8 cellular contexts compared by ENCODE assay signal in the genomic region with DNA sequence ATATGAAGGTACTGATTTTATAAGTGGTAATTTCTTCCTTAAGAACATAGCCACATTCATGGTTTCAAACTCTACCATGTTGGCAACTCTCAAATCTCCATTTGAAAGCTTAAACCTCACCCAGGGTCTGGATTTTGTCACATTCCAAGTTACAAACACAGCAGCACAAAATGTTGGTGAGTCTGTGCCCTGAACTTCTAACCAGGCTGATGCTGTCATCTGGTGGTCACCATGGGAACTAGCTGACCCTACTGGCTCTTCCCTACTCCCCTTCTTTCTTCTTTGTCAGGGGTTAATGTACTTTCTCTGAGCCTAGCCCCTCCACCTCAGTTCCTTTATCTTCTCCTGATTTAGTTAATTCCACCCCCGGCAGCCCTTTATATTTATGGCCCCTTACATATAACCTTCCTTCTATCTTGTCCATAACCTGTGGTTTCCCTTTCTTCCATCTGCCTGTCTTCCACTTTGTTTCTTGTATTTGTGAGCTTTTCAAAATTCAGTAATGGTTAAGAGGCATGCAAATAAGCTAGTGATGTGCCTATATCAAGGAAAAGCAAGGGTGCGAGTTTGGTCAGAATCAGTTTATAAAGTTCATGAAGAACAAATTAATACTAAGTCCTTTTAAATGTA. TPM values are rescaled to one million over a fixed set of nuclear protein-coding genes. Genes with fewer than 3 reads are reported as not detected.
DNase-seq lines count a peak whose midpoint lies in the region; ATAC-seq and TF ChIP-seq lines count a peak whose summit lies in the region.

No MANE protein-coding gene starts in this region.

- H3K4me1 ChIP-seq in Peyer's patch (peaks cover 0 to 7% (median 0%) of the 10 kb centered on the region in 4 donors), cardiac muscle cell (ENCODE audit: low read depth) (peaks cover 13% of the 10 kb centered on the region)

- TF ChIP-seq CTCF in Peyer's patch (IDR thresholded peaks at IDR 0.05) (peak; percentile 64 to 90 (median 78)), cardiac muscle cell (IDR thresholded peaks at IDR 0.05; ENCODE audit: low read depth, low read length) (peak; percentile 97)

- intact Hi-C loops in posterior cingulate gyrus (cut with DNase I) = loop anchor here (1.0 to 2.0 kb wide), 3 partner anchors 140 to 292 kb away; no protein-coding TSS in a partner anchor

- H3K9me3 Mint-ChIP-seq in activated naive CD4-positive, alpha-beta T cell treated with anti-CD3 and anti-CD28 coated beads, Interleukin-2, amount 50 U/mL, for 72 hours = no peaks in the 10 kb centered on the region

- TF ChIP-seq POLR2A in Peyer's patch (IDR thresholded peaks at IDR 0.05) = no peak

- H3K27ac ChIP-seq in Peyer's patch (no peak overlapping the region), cardiac muscle cell (no peak overlapping the region)

- no peaks in the 10 kb centered on the region for H3K27me3 ChIP-seq in Peyer's patch
- no peaks in the 10 kb centered on the region for H3K27me3 ChIP-seq in cardiac muscle cell

- H3K36me3 ChIP-seq in Peyer's patch = peaks cover 0 to 31% (median 0%) of the 10 kb centered on the region in 3 donors
- H3K36me3 ChIP-seq in cardiac muscle cell = peaks cover 30% of the 10 kb centered on the region

- H3K36me3 Mint-ChIP-seq in activated naive CD4-positive, alpha-beta T cell treated with anti-CD3 and anti-CD28 coated beads, Interleukin-2, amount 50 U/mL, for 72 hours = peaks cover 5 to 8% of the 10 kb centered on the region in 2 donors

- H3K27ac Mint-ChIP-seq in activated naive CD4-positive, alpha-beta T cell treated with anti-CD3 and anti-CD28 coated beads, Interleukin-2, amount 50 U/mL, for 72 hours = peak overlapping the region in 1 of 2 donors; percentile 44

- H3K4me3 ChIP-seq in Peyer's patch (no peak overlapping the region), cardiac muscle cell (no peak overlapping the region)

- ATAC-seq in HG02763 (IDR thresholded peaks at IDR 0.05; ENCODE audit: unreplicated experiment) (peak; percentile 56), GM19467 (IDR thresholded peaks at IDR 0.05; ENCODE audit: unreplicated experiment) (no peak)
- peak; percentile 53 to 62 for ATAC-seq in activated naive CD4-positive, alpha-beta T cell treated with anti-CD3 and anti-CD28 coated beads, Interleukin-2, amount 50 U/mL, for 72 hours

- DNase-seq in NCI-H82 (lab: John Stamatoyannopoulos, UW) (peak; percentile 67), NCI-H82 treated with DMSO at 0.1 percent for 48 hours (lab: John Stamatoyannopoulos, UW; ENCODE audit: unreplicated experiment) (no peak), Peyer's patch (peak in 2 of 3 donors; percentile 25 to 64), cardiac muscle cell (ENCODE audit: low read depth in 1 of 2, low spot score in 1 of 2) (peak; percentile 78 to 81), posterior cingulate gyrus (peak in 6 of 10 donors; percentile 17 to 88 (median 32))
- DNase-seq in activated naive CD4-positive, alpha-beta T cell treated with anti-CD3 and anti-CD28 coated beads, Interleukin-2, amount 50 U/mL, for 72 hours (ENCODE audit: low spot score in 2 of 2) = peak in 1 of 2 donors; percentile 26

- no peaks in the 10 kb centered on the region for H3K9me3 ChIP-seq in Peyer's patch
- no peaks in the 10 kb centered on the region for H3K9me3 ChIP-seq in cardiac muscle cell (ENCODE audit: low read depth)

RNA-seq across cellular contexts. Expression of gene TGFBR1, which starts 35.9 kb away (rescaled TPM):
- 10 to 100 TPM; 11.6 to 14.4 (median 13.5) TPM for total RNA-seq in Peyer's patch
- total RNA-seq in activated naive CD4-positive, alpha-beta T cell treated with anti-CD3 and anti-CD28 coated beads, Interleukin-2, amount 50 U/mL, for 72 hours = 10 to 100 TPM; 13.4 to 23.4 TPM
- total RNA-seq in cardiac muscle cell = 17.2 and 18.1 TPM in 2 replicates
- polyA plus RNA-seq in cardiac muscle cell = 11.1 and 25.0 TPM in 2 replicates
